Comparison of ENCODE assay signal across 24 cellular contexts in genomic region chr3:83649692-83650091, GRCh38.
"Had no signal": no experiment of that assay in that cellular context is flagged by ENCODE, and none has a peak within 500 bp of the region (broad histone marks: within the 10 kb centered on the region; RNA-seq: fewer than 3 reads in every experiment).

No MANE protein-coding gene starts in this region.

- H3K4me3 ChIP-seq: SJCRH30 had no signal

- H3K27me3 Mint-ChIP-seq: activated CD4-positive, alpha-beta T cell treated with anti-CD3 and anti-CD28 coated beads for 36 hours; activated CD8-positive, alpha-beta T cell treated with anti-CD3 and anti-CD28 coated beads for 36 hours; activated naive CD8-positive, alpha-beta T cell treated with anti-CD3 and anti-CD28 coated beads, Interleukin-2, amount 50 U/mL, for 24 hours; brain; central memory CD8-positive, alpha-beta T cell had no signal

- H3K4me3 Mint-ChIP-seq: activated CD4-positive, alpha-beta T cell treated with anti-CD3 and anti-CD28 coated beads for 36 hours; activated CD8-positive, alpha-beta T cell treated with anti-CD3 and anti-CD28 coated beads for 36 hours; activated naive CD8-positive, alpha-beta T cell treated with anti-CD3 and anti-CD28 coated beads, Interleukin-2, amount 50 U/mL, for 24 hours; activated T-cell treated with anti-CD3 and anti-CD28 coated beads, Interleukin-2, amount 50 U/mL, for 72 hours; brain; central memory CD8-positive, alpha-beta T cell had no signal

- H3K4me1 ChIP-seq: SJCRH30 had no signal

- H3K4me1 Mint-ChIP-seq: activated CD4-positive, alpha-beta T cell treated with anti-CD3 and anti-CD28 coated beads for 36 hours; activated naive CD8-positive, alpha-beta T cell treated with anti-CD3 and anti-CD28 coated beads, Interleukin-2, amount 50 U/mL, for 24 hours; brain; central memory CD8-positive, alpha-beta T cell had no signal

- H3K27me3 ChIP-seq: SJCRH30 had no signal

- DNase-seq: activated CD4-positive, alpha-beta T cell treated with anti-CD3 and anti-CD28 coated beads for 36 hours; activated CD4-positive, alpha-beta T cell treated with anti-CD3 and anti-CD28 coated beads, Interleukin-2, amount 50 U/mL, for 1 hour; activated CD8-positive, alpha-beta memory T cell treated with anti-CD3 and anti-CD28 coated beads, Interleukin-2, amount 50 U/mL, for 4 hours; activated CD8-positive, alpha-beta T cell treated with anti-CD3 and anti-CD28 coated beads for 36 hours; activated naive CD4-positive, alpha-beta T cell; activated naive CD8-positive, alpha-beta T cell treated with anti-CD3 and anti-CD28 coated beads, Interleukin-2, amount 50 U/mL, for 24 hours; activated T-cell treated with anti-CD3 and anti-CD28 coated beads, Interleukin-2, amount 50 U/mL, for 72 hours; amniotic stem cell; NCI-H1092; NCI-H1417; NCI-H1930; NCI-H2171; NCI-H226; NCI-H526; NCI-H774; SJCRH30; SK-N-SH; T-helper 1 cell; WERI-Rb-1 had no signal

- H3K9me3 ChIP-seq: SJCRH30, SK-N-SH had no signal

- H3K36me3 ChIP-seq: SJCRH30, WERI-Rb-1 had no signal

- H3K36me3 Mint-ChIP-seq: brain had no signal

- ATAC-seq: activated CD4-positive, alpha-beta T cell treated with anti-CD3 and anti-CD28 coated beads for 36 hours; activated CD8-positive, alpha-beta T cell treated with anti-CD3 and anti-CD28 coated beads for 36 hours; activated naive CD4-positive, alpha-beta T cell treated with anti-CD3 and anti-CD28 coated beads, Interleukin-2, amount 50 U/mL, for 72 hours; activated naive CD8-positive, alpha-beta T cell treated with anti-CD3 and anti-CD28 coated beads, Interleukin-2, amount 50 U/mL, for 24 hours; activated T-cell treated with anti-CD3 and anti-CD28 coated beads, Interleukin-2, amount 50 U/mL, for 72 hours had no signal

- H3K27ac ChIP-seq: KMS-11, SJCRH30, WERI-Rb-1 had no signal

- H3K27ac Mint-ChIP-seq: activated CD4-positive, alpha-beta T cell treated with anti-CD3 and anti-CD28 coated beads for 36 hours; activated CD8-positive, alpha-beta T cell treated with anti-CD3 and anti-CD28 coated beads for 36 hours; activated naive CD4-positive, alpha-beta T cell treated with anti-CD3 and anti-CD28 coated beads, Interleukin-2, amount 50 U/mL, for 72 hours; activated naive CD8-positive, alpha-beta T cell treated with anti-CD3 and anti-CD28 coated beads, Interleukin-2, amount 50 U/mL, for 24 hours; activated T-cell treated with anti-CD3 and anti-CD28 coated beads, Interleukin-2, amount 50 U/mL, for 72 hours; activated T-helper 2 cell treated with anti-CD3 and anti-CD28 coated beads, Interferon-gamma antibody, Interleukin-2, Interleukin-4, amounts not matched to agents 10 μg/mL and 5 μg/mL and 100 μg/mL, durations not matched to agents 14 hours and 24 hours and 36 hours; brain had no signal
